Comparison of ENCODE assay signal across 9 cellular contexts in the genomic region with DNA sequence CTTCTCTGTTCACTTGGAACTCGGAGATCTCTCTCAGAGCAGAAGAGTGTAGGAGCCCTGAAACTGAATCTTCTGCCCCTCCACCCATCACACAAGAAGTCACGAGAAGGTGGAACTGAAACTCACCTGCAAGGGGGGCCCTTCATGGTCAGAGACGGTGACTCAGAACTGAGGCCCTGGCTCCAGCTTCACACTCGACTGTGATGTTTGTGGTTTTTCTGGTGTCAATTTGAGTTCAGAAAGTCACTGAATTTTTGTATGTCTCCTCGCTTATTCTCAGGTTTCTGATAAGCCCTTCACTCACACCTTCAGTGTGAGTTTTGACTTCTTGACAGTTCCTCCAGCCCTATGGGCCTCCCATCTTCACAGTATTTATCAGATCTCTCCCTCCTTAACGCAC. TPM values are rescaled to one million over a fixed set of nuclear protein-coding genes. Genes with fewer than 3 reads are reported as not detected.
DNase-seq lines count a peak whose midpoint lies in the region; ATAC-seq, FAIRE-seq and TF ChIP-seq lines count a peak whose summit lies in the region.
"Had no signal": no experiment of that assay in that cellular context is flagged by ENCODE, and none has a peak within 500 bp of the region (broad histone marks: within the 10 kb centered on the region; RNA-seq: fewer than 3 reads in every experiment).

No MANE protein-coding gene starts in this region.

- H3K36me3 Mint-ChIP-seq in activated T-cell treated with anti-CD3 and anti-CD28 coated beads, Interleukin-2, amount 50 U/mL, for 72 hours (ENCODE audit: insufficient read depth in 2 of 2) = peaks cover 3 to 9% of the 10 kb centered on the region in 2 donors
- H3K36me3 Mint-ChIP-seq in endodermal cell (ENCODE audit: low read depth) = no peaks in the 10 kb centered on the region

- H3K4me3 ChIP-seq in body of pancreas = no peak overlapping the region
- H3K4me3 ChIP-seq in endodermal cell (ENCODE audit: low read length) = no peak overlapping the region

- no peak overlapping the region for H3K9ac ChIP-seq in endodermal cell (ENCODE audit: extremely low read depth, low read length, poor library complexity, severe bottlenecking)

- no peak overlapping the region for H3K27ac ChIP-seq in body of pancreas
- H3K27ac ChIP-seq in endodermal cell (ENCODE audit: low read depth, low read length) = no peak overlapping the region

- H3K9me3 Mint-ChIP-seq in activated T-cell treated with anti-CD3 and anti-CD28 coated beads, Interleukin-2, amount 50 U/mL, for 72 hours = peaks cover 2 to 5% of the 10 kb centered on the region in 2 donors
- no peaks in the 10 kb centered on the region for H3K9me3 Mint-ChIP-seq in endodermal cell

- TF ChIP-seq CTCF in body of pancreas (IDR thresholded peaks at IDR 0.05) = no peak
- no peak for TF ChIP-seq CTCF in endodermal cell (conservative IDR thresholded peaks at IDR 0.05)

- peak; percentile 88 for FAIRE-seq in GM12891 (lab: Jason Lieb, UNC)

- peaks cover 51% of the 10 kb centered on the region for H3K27me3 Mint-ChIP-seq in activated T-cell treated with anti-CD3 and anti-CD28 coated beads, Interleukin-2, amount 50 U/mL, for 72 hours (ENCODE audit: low read depth)
- H3K27me3 Mint-ChIP-seq in endodermal cell (ENCODE audit: insufficient read depth) = peaks cover 26% of the 10 kb centered on the region

- WGBS in body of pancreas, 2 donors = 60 to 70% methylated on average over 6 of the region's 6 CpGs
- 64 to 70% methylated on average over 5 to 6 of the region's 6 CpGs for WGBS in endodermal cell (ENCODE audit: insufficient coverage in 1 of 2, insufficient read length in 1 of 2), 2 experiments

- H3K9me3 ChIP-seq in body of pancreas (no peaks in the 10 kb centered on the region), endodermal cell (ENCODE audit: control insufficient read depth, low read length) (no peaks in the 10 kb centered on the region)

- TF ChIP-seq POLR2A in GM12891 (IDR thresholded peaks at IDR 0.05; ENCODE audit: low read depth, low read length) = no peak
- TF ChIP-seq POLR2A in body of pancreas (IDR thresholded peaks at IDR 0.05) = no peak

- intact Hi-C loops in body of pancreas (cut with DNase I) = no loop called here
- intact Hi-C loops in cardiac septum (cut with DNase I) = no loop called here

- H3K27ac Mint-ChIP-seq in activated T-cell treated with anti-CD3 and anti-CD28 coated beads, Interleukin-2, amount 50 U/mL, for 72 hours = no peak overlapping the region
- no peak overlapping the region for H3K27ac Mint-ChIP-seq in endodermal cell

- ATAC-seq in GM19455 (IDR thresholded peaks at IDR 0.05; ENCODE audit: unreplicated experiment) = peak; percentile 92
- ATAC-seq in HG03135 (IDR thresholded peaks at IDR 0.05; ENCODE audit: unreplicated experiment) = peak; percentile 89
- peak; percentile 96 to 99 for ATAC-seq in activated T-cell treated with anti-CD3 and anti-CD28 coated beads, Interleukin-2, amount 50 U/mL, for 72 hours (replicated peaks in 1 of 2)
- no peak for ATAC-seq in body of pancreas

- peak overlapping the region; percentile 58 to 79 for H3K4me3 Mint-ChIP-seq in activated T-cell treated with anti-CD3 and anti-CD28 coated beads, Interleukin-2, amount 50 U/mL, for 72 hours
- H3K4me3 Mint-ChIP-seq in endodermal cell = no peak overlapping the region

- no peaks in the 10 kb centered on the region for H3K4me1 ChIP-seq in body of pancreas
- H3K4me1 ChIP-seq in endodermal cell (ENCODE audit: control insufficient read depth, insufficient read depth, low read length) = no peaks in the 10 kb centered on the region

- DNase-seq in GM12891 (ENCODE audit: insufficient read length, low spot score) (peak; percentile 73), body of pancreas (no peak), NCI-H226 (no peak), endodermal cell (no peak), cardiac septum (ENCODE audit: low spot score) (no peak)
- DNase-seq in activated T-cell treated with anti-CD3 and anti-CD28 coated beads, Interleukin-2, amount 50 U/mL, for 72 hours = peak; percentile 58 to 77
- DNase-seq: mesenchymal stem cell had no signal

- H3K27me3 ChIP-seq in body of pancreas = no peaks in the 10 kb centered on the region
- H3K27me3 ChIP-seq in endodermal cell (ENCODE audit: control insufficient read depth, insufficient read depth, low read length, poor library complexity, severe bottlenecking) = peaks cover 22% of the 10 kb centered on the region

- no peaks in the 10 kb centered on the region for H3K36me3 ChIP-seq in body of pancreas (replicated peaks in 1 of 2; ENCODE audit: insufficient read depth in 1 of 2, low read depth in 2 of 2)
- no peaks in the 10 kb centered on the region for H3K36me3 ChIP-seq in endodermal cell (ENCODE audit: control insufficient read depth, insufficient read depth, low read length)

- H3K4me1 Mint-ChIP-seq in activated T-cell treated with anti-CD3 and anti-CD28 coated beads, Interleukin-2, amount 50 U/mL, for 72 hours (ENCODE audit: low read depth) = peaks cover 34% of the 10 kb centered on the region
- no peaks in the 10 kb centered on the region for H3K4me1 Mint-ChIP-seq in endodermal cell

TF ChIP-seq in GM12891, 5 proteins besides CTCF, POLR2A, EP300 and RAD21:
- TF ChIP-seq TAF1 (IDR thresholded peaks at IDR 0.05; ENCODE audit: low read depth, low read length) (no peak), POLR2AphosphoS5 (IDR thresholded peaks at IDR 0.05; ENCODE audit: low read depth, low read length) (no peak; the same call in 1 of the 2 replicates), SPI1 (IDR thresholded peaks at IDR 0.05; ENCODE audit: low read depth, low read length) (peak; percentile 97), POU2F2 (IDR thresholded peaks at IDR 0.05; ENCODE audit: low read depth, low read length) (peak; percentile 95), PAX5 (IDR thresholded peaks at IDR 0.05; ENCODE audit: insufficient read depth, low read length, severe bottlenecking) (peak; percentile 69)
TF ChIP-seq in GM12891: peak in this region for 3.

RNA-seq across cellular contexts. Expression of gene SIGLEC5, which starts 23.1 kb away (rescaled TPM):
- polyA plus RNA-seq in GM12891 (2012; ENCODE audit: low read depth, missing spikeins) = not detected
- not detected for total RNA-seq in activated T-cell treated with anti-CD3 and anti-CD28 coated beads, Interleukin-2, amount 50 U/mL, for 72 hours
- total RNA-seq in body of pancreas (under 1 TPM in 1 of 2 donors, not detected in 1; 0.52 TPM), endodermal cell (not detected), cardiac septum (0.94 TPM)
- polyA plus RNA-seq in endodermal cell (2013, experiment 1 of 2) = 0.14 TPM
- polyA plus RNA-seq in endodermal cell (2013, experiment 2 of 2) = not detected

RNA-seq across cellular contexts. Expression of gene ZNF175, which starts 36.0 kb away (rescaled TPM):
- 7.1 TPM for polyA plus RNA-seq in GM12891 (2012; ENCODE audit: low read depth, missing spikeins)
- 10 to 100 TPM; 11.1 to 13.3 TPM for total RNA-seq in activated T-cell treated with anti-CD3 and anti-CD28 coated beads, Interleukin-2, amount 50 U/mL, for 72 hours
- total RNA-seq in body of pancreas (1 to 10 TPM; 4.3 to 5.2 TPM), endodermal cell (10 to 100 TPM; 10.8 to 11.3 TPM), cardiac septum (7.8 TPM)
- 5.8 TPM for polyA plus RNA-seq in endodermal cell (2013, experiment 1 of 2)
- 6.8 TPM for polyA plus RNA-seq in endodermal cell (2013, experiment 2 of 2)

RNA-seq across cellular contexts. Expression of gene SIGLEC14, which starts 39.5 kb away (rescaled TPM):
- polyA plus RNA-seq in GM12891 (2012; ENCODE audit: low read depth, missing spikeins) = not detected
- total RNA-seq in activated T-cell treated with anti-CD3 and anti-CD28 coated beads, Interleukin-2, amount 50 U/mL, for 72 hours = under 1 TPM in 1 of 2 donors, not detected in 1; 0.38 TPM
- total RNA-seq in body of pancreas = not detected
- total RNA-seq in endodermal cell = not detected
- not detected for polyA plus RNA-seq in endodermal cell (2013, experiment 1 of 2)
- polyA plus RNA-seq in endodermal cell (2013, experiment 2 of 2) = 0.12 TPM
- 1.2 TPM for total RNA-seq in cardiac septum

Comparison
In these comparisons a context has a peak if more than half of its experiments do, and no peak if none do; other contexts are left out.
1. DNase-seq: peak in GM12891 (single experiment) and activated T-cell treated with anti-CD3 and anti-CD28 coated beads, Interleukin-2, amount 50 U/mL, for 72 hours (2 of 2); none in body of pancreas (0 of 4), NCI-H226 (single experiment), endodermal cell (single experiment) and cardiac septum (single experiment).